In genomic region chr2:11582526-11583202, GRCh38 we compare ENCODE assay signal across 8 cellular contexts. TPM values are rescaled to one million over a fixed set of nuclear protein-coding genes. Genes with fewer than 3 reads are reported as not detected.
A peak's percentile ranks its signal among the peaks of the same experiment; 100 is the strongest.
DNase-seq lines count a peak whose midpoint lies in the region; ATAC-seq and TF ChIP-seq lines count a peak whose summit lies in the region.

No MANE protein-coding gene starts in this region.

- H3K4me1 ChIP-seq in OCI-LY1 (ENCODE audit: insufficient read depth, low read length, severe bottlenecking) (no peaks in the 10 kb centered on the region), fibroblast of lung (ENCODE audit: control insufficient read depth, extremely low read depth, insufficient read depth, low read length) (peaks cover 3% of the 10 kb centered on the region)

- H2AFZ ChIP-seq in OCI-LY1 (ENCODE audit: low read length), result no peak overlapping the region
- no peak overlapping the region for H2AFZ ChIP-seq in fibroblast of lung (ENCODE audit: low read length)
- H2AFZ ChIP-seq in neural cell (ENCODE audit: low read depth, low read length), result no peak overlapping the region

- peak; percentile 88 for TF ChIP-seq CTCF in OCI-LY1 (IDR thresholded peaks at IDR 0.05; ENCODE audit: low read length)
- peak; percentile 72 to 78 for TF ChIP-seq CTCF in fibroblast of lung (conservative IDR thresholded peaks at IDR 0.05 in 1 of 2, IDR thresholded peaks at IDR 0.05 in 1 of 2; ENCODE audit: low read depth in 1 of 2, low read length in 2 of 2)
- peak; percentile 63 for TF ChIP-seq CTCF in neural cell (IDR thresholded peaks at IDR 0.05; ENCODE audit: poor library complexity, severe bottlenecking)

- H3K4me3 ChIP-seq in OCI-LY1 (ENCODE audit: low read depth, low read length, poor library complexity, severe bottlenecking) (no peak overlapping the region), fibroblast of lung (replicated peaks in 1 of 4; ENCODE audit: control extremely low read depth in 1 of 4, insufficient read depth in 1 of 4, low read depth in 3 of 4, low read length in 4 of 4) (no peak overlapping the region), neural cell (ENCODE audit: low read length) (no peak overlapping the region)

- H3F3A ChIP-seq in OCI-LY1 (ENCODE audit: insufficient read depth, low read length) (no peaks in the 10 kb centered on the region), neural cell (ENCODE audit: insufficient read depth, low read length, poor library complexity, severe bottlenecking) (no peaks in the 10 kb centered on the region)

- H3K9me3 ChIP-seq in OCI-LY1 (ENCODE audit: low read length), result peaks cover 2% of the 10 kb centered on the region; the same call in 1 of the 2 replicates
- no peaks in the 10 kb centered on the region for H3K9me3 ChIP-seq in fibroblast of lung (ENCODE audit: control insufficient read depth, insufficient read depth, low read depth, low read length)
- no peaks in the 10 kb centered on the region for H3K9me3 ChIP-seq in neural cell (ENCODE audit: low read length)

- H3K27ac ChIP-seq in OCI-LY1 (ENCODE audit: low read depth, low read length, poor library complexity, severe bottlenecking) (no peak overlapping the region), fibroblast of lung (ENCODE audit: insufficient read depth, low read length) (no peak overlapping the region), neural cell (ENCODE audit: low read length) (no peak overlapping the region)

- H3K9ac ChIP-seq in OCI-LY1 (ENCODE audit: low read length) (no peak overlapping the region), fibroblast of lung (ENCODE audit: insufficient read depth, low read length) (no peak overlapping the region), neural cell (ENCODE audit: low read length) (no peak overlapping the region)

- H3K79me2 ChIP-seq in OCI-LY1 (ENCODE audit: insufficient read depth, low read length) (no peaks in the 10 kb centered on the region), fibroblast of lung (ENCODE audit: control insufficient read depth, insufficient read depth, low read length) (no peaks in the 10 kb centered on the region), neural cell (replicated peaks; ENCODE audit: insufficient read depth, low read length) (no peaks in the 10 kb centered on the region)

- TF ChIP-seq RAD21 in neural cell (conservative IDR thresholded peaks at IDR 0.05), result peak; percentile 47

- H3K4me2 ChIP-seq in OCI-LY1 (ENCODE audit: low read length) (no peak overlapping the region), fibroblast of lung (ENCODE audit: extremely low read depth, insufficient read depth, low read length) (no peak overlapping the region), neural cell (ENCODE audit: low read length) (no peak overlapping the region)

- H3K36me3 ChIP-seq in OCI-LY1 (ENCODE audit: insufficient read depth, low read length) (peaks cover 14% of the 10 kb centered on the region; the same call in 1 of the 2 replicates), fibroblast of lung (ENCODE audit: control insufficient read depth, insufficient read depth, low read length) (no peaks in the 10 kb centered on the region), neural cell (ENCODE audit: insufficient read depth, low read length) (no peaks in the 10 kb centered on the region)

- no peak for ATAC-seq in HG02938 (IDR thresholded peaks at IDR 0.05; ENCODE audit: unreplicated experiment)

- no peaks in the 10 kb centered on the region for H4K20me1 ChIP-seq in OCI-LY1 (ENCODE audit: insufficient read depth, low read length)
- H4K20me1 ChIP-seq in fibroblast of lung (ENCODE audit: control insufficient read depth, extremely low read depth, insufficient read depth, low read length), result no peaks in the 10 kb centered on the region
- H4K20me1 ChIP-seq in neural cell (ENCODE audit: insufficient read depth), result no peaks in the 10 kb centered on the region

- TF ChIP-seq EP300 in neural cell (conservative IDR thresholded peaks at IDR 0.05; ENCODE audit: poor library complexity, severe bottlenecking), result no peak

- H3K9me2 ChIP-seq in OCI-LY1 (ENCODE audit: low read depth, low read length), result no peaks in the 10 kb centered on the region
- H3K9me2 ChIP-seq in neural cell (ENCODE audit: insufficient read depth, low read length), result no peaks in the 10 kb centered on the region

- H3K27me3 ChIP-seq in OCI-LY1 (ENCODE audit: insufficient read depth, low read length), result no peaks in the 10 kb centered on the region
- H3K27me3 ChIP-seq in fibroblast of lung (ENCODE audit: control insufficient read depth, insufficient read depth, low read length), result peaks cover 8% of the 10 kb centered on the region
- H3K27me3 ChIP-seq in neural cell (ENCODE audit: insufficient read depth, low read depth, low read length), result no peaks in the 10 kb centered on the region

- peak; percentile 23 for DNase-seq in DMS79 (lab: John Stamatoyannopoulos, UW)
- peak; percentile 6 for DNase-seq in HS-5 (ENCODE audit: low read depth)
- peak; percentile 67 for DNase-seq in activated T-cell treated with anti-CD3 and anti-CD28 coated beads for 48 hours (ENCODE audit: low read depth)
- peak; percentile 6 to 56 for DNase-seq in fibroblast of lung (ENCODE audit: low read depth in 2 of 2)
- DNase-seq in superior temporal gyrus (ENCODE audit: extremely low spot score), result peak; percentile 82

TF ChIP-seq in neural cell, 6 proteins besides CTCF, POLR2A, EP300 and RAD21:
- TF ChIP-seq SMC3 (conservative IDR thresholded peaks at IDR 0.05; ENCODE audit: poor library complexity), result peak; percentile 58
- TF ChIP-seq EZH2 (IDR thresholded peaks at IDR 0.05; ENCODE audit: borderline replicate concordance, insufficient read depth, low read length, poor library complexity, severe bottlenecking), result no peak
TF ChIP-seq in neural cell: peak in this region for 1.

RNA-seq across cellular contexts. Expression of gene GREB1, which starts 48.8 kb away (rescaled TPM):
- 0.51 and 2.0 TPM in 2 replicates for total RNA-seq in fibroblast of lung
- polyA plus RNA-seq in fibroblast of lung, result 0.06 TPM in 2 replicates
- polyA plus RNA-seq in fibroblast of lung (2012), result 0.12 and 0.19 TPM in 2 replicates
- 0.24 TPM in 1 of 2 replicates, not detected in the other for polyA minus RNA-seq in fibroblast of lung (ENCODE audit: low replicate concordance)
- 17.2 and 24.5 TPM in 2 replicates for polyA plus RNA-seq in neural cell
- 39.4 and 45.1 TPM in 2 replicates for polyA minus RNA-seq in neural cell

Comparison
In these comparisons a context has a peak if more than half of its experiments do, and no peak if none do; other contexts are left out.
1. DNase-seq: peak in every context shown above with its lines; median percentile 82 in superior temporal gyrus; 67 in activated T-cell treated with anti-CD3 and anti-CD28 coated beads for 48 hours; 31 in fibroblast of lung; 23 in DMS79; 6 in HS-5.
2. RNA of gene GREB1, which starts 48.8 kb away (polyA plus RNA-seq): 17.2 to 24.5 TPM in neural cell; 0.06 to 0.19 TPM in fibroblast of lung; every median in the first group is over 10 times any median in the second.
3. Peak in every context shown above with its lines, with median percentiles within 50 percentile points of each other: CTCF ChIP-seq.